32 cellular contexts compared by ENCODE assay signal in the genomic region with DNA sequence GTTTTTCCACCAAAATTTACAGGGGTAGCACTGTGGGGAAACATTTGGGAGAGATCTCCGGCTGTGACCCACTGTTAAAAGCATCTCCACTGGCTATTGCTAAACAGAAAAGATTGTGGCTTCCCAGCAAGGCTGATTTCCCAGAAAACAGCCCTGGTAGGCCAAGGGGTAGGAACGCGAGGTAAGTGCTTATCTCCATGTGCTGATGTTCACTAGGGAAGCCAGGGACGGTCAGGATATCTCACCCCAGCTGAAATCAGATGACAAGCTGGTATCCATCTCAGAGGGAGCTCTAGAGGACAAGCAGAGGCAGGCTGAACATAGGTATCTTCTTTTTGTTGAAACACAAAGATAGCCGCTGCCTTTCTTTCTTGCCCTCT.
"Had no signal": no experiment of that assay in that cellular context is flagged by ENCODE, and none has a peak within 500 bp of the region (broad histone marks: within the 10 kb centered on the region; RNA-seq: fewer than 3 reads in every experiment).

No MANE protein-coding gene starts in this region.

- H3K4me3 ChIP-seq: ascending aorta, breast epithelium, cardiac muscle cell, colonic mucosa, esophagus muscularis mucosa, gastroesophageal sphincter, heart right ventricle had no signal

- H3K4me3 Mint-ChIP-seq: activated CD4-positive, alpha-beta memory T cell treated with anti-CD3 and anti-CD28 coated beads, Interleukin-2, amount 10 ng/mL, durations not matched to agents 7 days and 5 days; activated CD4-positive, alpha-beta T cell treated with anti-CD3 and anti-CD28 coated beads, Interleukin-2, amount 10 ng/mL, durations not matched to agents 7 days and 5 days; activated naive CD4-positive, alpha-beta T cell treated with anti-CD3 and anti-CD28 coated beads, Interleukin-2, amount 10 ng/mL, durations not matched to agents 7 days and 5 days; activated naive CD8-positive, alpha-beta T cell treated with anti-CD3 and anti-CD28 coated beads, Interleukin-2, amount 10 ng/mL, durations not matched to agents 7 days and 5 days; activated T-cell treated with anti-CD3 and anti-CD28 coated beads, Interleukin-2, amount 50 U/mL, for 24 hours; activated T-cell treated with anti-CD3 and anti-CD28 coated beads, Interleukin-2, amount 50 U/mL, for 72 hours; brain; endodermal cell; T-helper 17 cell; T-helper 2 cell treated with Interferon-gamma antibody and Interleukin-4, amounts not matched to agents 5 μg/mL and 100 μg/mL, for 36 hours; WTC11 had no signal

- H3K4me1 ChIP-seq: ascending aorta, breast epithelium, colonic mucosa, esophagus muscularis mucosa, gastroesophageal sphincter, heart right ventricle had no signal

- H3K36me3 ChIP-seq: ascending aorta, breast epithelium, cardiac muscle cell, colonic mucosa, esophagus muscularis mucosa, gastroesophageal sphincter, heart right ventricle had no signal

- H3K9me3 ChIP-seq: ascending aorta, breast epithelium, colonic mucosa, gastroesophageal sphincter had no signal

- H3K27ac Mint-ChIP-seq: activated CD4-positive, alpha-beta memory T cell treated with anti-CD3 and anti-CD28 coated beads, Interleukin-2, amount 10 ng/mL, durations not matched to agents 7 days and 5 days; activated CD4-positive, alpha-beta T cell treated with anti-CD3 and anti-CD28 coated beads, Interleukin-2, amount 10 ng/mL, durations not matched to agents 7 days and 5 days; activated naive CD4-positive, alpha-beta T cell treated with anti-CD3 and anti-CD28 coated beads, Interleukin-2, amount 10 ng/mL, durations not matched to agents 7 days and 5 days; activated naive CD4-positive, alpha-beta T cell treated with anti-CD3 and anti-CD28 coated beads, Interleukin-2, amount 50 U/mL, for 72 hours; activated naive CD8-positive, alpha-beta T cell treated with anti-CD3 and anti-CD28 coated beads, Interleukin-2, amount 10 ng/mL, durations not matched to agents 7 days and 5 days; activated T-cell treated with anti-CD3 and anti-CD28 coated beads, Interleukin-2, amount 50 U/mL, for 24 hours; activated T-cell treated with anti-CD3 and anti-CD28 coated beads, Interleukin-2, amount 50 U/mL, for 72 hours; brain; endodermal cell; T-helper 17 cell; T-helper 2 cell treated with Interferon-gamma antibody and Interleukin-4, amounts not matched to agents 5 μg/mL and 100 μg/mL, for 36 hours; WTC11 had no signal

- H3K36me3 Mint-ChIP-seq: activated naive CD4-positive, alpha-beta T cell treated with anti-CD3 and anti-CD28 coated beads, Interleukin-2, amount 10 ng/mL, durations not matched to agents 7 days and 5 days; activated naive CD8-positive, alpha-beta T cell treated with anti-CD3 and anti-CD28 coated beads, Interleukin-2, amount 10 ng/mL, durations not matched to agents 7 days and 5 days had no signal

- H3K27me3 ChIP-seq: ascending aorta, breast epithelium, cardiac muscle cell, colonic mucosa, esophagus muscularis mucosa, gastroesophageal sphincter, heart right ventricle had no signal

- DNase-seq: activated CD4-positive, alpha-beta memory T cell treated with anti-CD3 and anti-CD28 coated beads, Interleukin-2, amount 10 ng/mL, durations not matched to agents 7 days and 5 days; activated CD4-positive, alpha-beta T cell treated with anti-CD3 and anti-CD28 coated beads for 1 hour; activated CD4-positive, alpha-beta T cell treated with anti-CD3 and anti-CD28 coated beads for 4 hours; activated CD4-positive, alpha-beta T cell treated with anti-CD3 and anti-CD28 coated beads, Interleukin-2, amount 10 ng/mL, durations not matched to agents 7 days and 5 days; activated CD4-positive, alpha-beta T cell treated with anti-CD3 and anti-CD28 coated beads, Interleukin-2, amount 50 U/mL, for 4 hours; activated CD8-positive, alpha-beta memory T cell treated with anti-CD3 and anti-CD28 coated beads, Interleukin-2, amount 50 U/mL, for 48 hours; activated gamma-delta T cell; activated naive CD4-positive, alpha-beta T cell; activated naive CD4-positive, alpha-beta T cell treated with anti-CD3 and anti-CD28 coated beads, Interleukin-2, amount 10 ng/mL, durations not matched to agents 7 days and 5 days; activated naive CD8-positive, alpha-beta T cell treated with anti-CD3 and anti-CD28 coated beads, Interleukin-2, amount 10 ng/mL, durations not matched to agents 7 days and 5 days; activated T-cell treated with anti-CD3 and anti-CD28 coated beads for 4 hours; activated T-cell treated with anti-CD3 and anti-CD28 coated beads, Interleukin-2, amount 50 U/mL, for 24 hours; activated T-cell treated with anti-CD3 and anti-CD28 coated beads, Interleukin-2, amount 50 U/mL, for 72 hours; central memory CD4-positive, alpha-beta T cell; cerebellar nuclear complex; colonic mucosa; effector memory CD4-positive, alpha-beta T cell; endodermal cell; foreskin melanocyte; heart right ventricle; T-helper 1 cell; T-helper 17 cell; T1000 had no signal

- H3K27me3 Mint-ChIP-seq: activated CD4-positive, alpha-beta memory T cell treated with anti-CD3 and anti-CD28 coated beads, Interleukin-2, amount 10 ng/mL, durations not matched to agents 7 days and 5 days; activated CD4-positive, alpha-beta T cell treated with anti-CD3 and anti-CD28 coated beads, Interleukin-2, amount 10 ng/mL, durations not matched to agents 7 days and 5 days; brain had no signal

- ATAC-seq: activated naive CD4-positive, alpha-beta T cell treated with anti-CD3 and anti-CD28 coated beads, Interleukin-2, amount 50 U/mL, for 72 hours; activated T-cell treated with anti-CD3 and anti-CD28 coated beads, Interleukin-2, amount 50 U/mL, for 72 hours; gastroesophageal sphincter; heart right ventricle; T-helper 17 cell; WTC11 had no signal

- H3K27ac ChIP-seq: ascending aorta, breast epithelium, cardiac muscle cell, colonic mucosa, esophagus muscularis mucosa, gastroesophageal sphincter, heart right ventricle had no signal

- H3K4me1 Mint-ChIP-seq: activated CD4-positive, alpha-beta memory T cell treated with anti-CD3 and anti-CD28 coated beads, Interleukin-2, amount 10 ng/mL, durations not matched to agents 7 days and 5 days; activated CD4-positive, alpha-beta T cell treated with anti-CD3 and anti-CD28 coated beads, Interleukin-2, amount 10 ng/mL, durations not matched to agents 7 days and 5 days; activated naive CD4-positive, alpha-beta T cell treated with anti-CD3 and anti-CD28 coated beads, Interleukin-2, amount 10 ng/mL, durations not matched to agents 7 days and 5 days; activated naive CD8-positive, alpha-beta T cell treated with anti-CD3 and anti-CD28 coated beads, Interleukin-2, amount 10 ng/mL, durations not matched to agents 7 days and 5 days; brain; T-helper 17 cell; WTC11 had no signal

- H3K9me3 Mint-ChIP-seq: activated CD4-positive, alpha-beta T cell treated with anti-CD3 and anti-CD28 coated beads, Interleukin-2, amount 10 ng/mL, durations not matched to agents 7 days and 5 days; activated naive CD4-positive, alpha-beta T cell treated with anti-CD3 and anti-CD28 coated beads, Interleukin-2, amount 10 ng/mL, durations not matched to agents 7 days and 5 days; activated naive CD4-positive, alpha-beta T cell treated with anti-CD3 and anti-CD28 coated beads, Interleukin-2, amount 50 U/mL, for 72 hours; activated naive CD8-positive, alpha-beta T cell treated with anti-CD3 and anti-CD28 coated beads, Interleukin-2, amount 10 ng/mL, durations not matched to agents 7 days and 5 days; activated T-cell treated with anti-CD3 and anti-CD28 coated beads, Interleukin-2, amount 50 U/mL, for 72 hours; T-helper 2 cell treated with Interferon-gamma antibody and Interleukin-4, amounts not matched to agents 5 μg/mL and 100 μg/mL, for 36 hours had no signal
